In the genomic region with DNA sequence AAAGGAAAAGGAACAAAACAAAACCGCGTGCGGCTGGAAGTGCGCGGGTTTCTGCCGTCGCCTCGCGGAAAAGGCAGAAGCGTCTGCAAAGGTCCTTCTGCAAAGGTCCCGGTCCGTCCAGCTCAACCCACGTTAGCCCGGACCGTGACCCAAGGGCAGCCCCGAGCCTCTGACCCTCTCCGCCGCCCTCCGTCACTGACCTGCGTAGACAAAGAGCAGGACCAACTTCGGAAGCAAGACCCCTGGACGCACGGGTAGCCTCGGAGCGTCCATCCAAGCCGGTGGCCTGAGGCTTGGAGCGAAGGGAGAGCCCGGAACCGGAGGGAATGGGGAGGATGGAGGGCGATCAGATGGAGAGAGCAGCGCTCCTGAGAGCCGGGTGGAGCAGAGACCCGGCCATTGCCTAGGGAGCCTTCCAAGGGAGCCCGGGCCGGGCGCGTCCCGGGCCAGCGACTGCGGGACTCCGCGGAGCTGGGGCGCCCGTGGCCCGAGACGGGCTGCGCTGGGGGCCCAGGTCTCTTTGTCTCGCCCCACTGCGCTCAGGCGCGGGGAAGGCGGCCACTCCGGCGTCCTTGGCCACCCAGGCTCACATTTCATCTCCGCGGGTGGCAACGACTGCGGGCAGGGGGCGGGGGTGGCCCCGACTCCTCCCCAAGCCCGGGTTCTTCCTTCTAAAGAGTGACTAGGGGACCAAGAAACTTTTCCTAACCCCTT, we compare ENCODE assay signal across 9 cellular contexts. TPM values are rescaled to one million over a fixed set of nuclear protein-coding genes. Genes with fewer than 3 reads are reported as not detected.
A peak's percentile ranks its signal among the peaks of the same experiment; 100 is the strongest.
DNase-seq lines count a peak whose midpoint lies in the region; ATAC-seq and TF ChIP-seq lines count a peak whose summit lies in the region.
"Had no signal": no experiment of that assay in that cellular context is flagged by ENCODE, and none has a peak within 500 bp of the region (broad histone marks: within the 10 kb centered on the region; RNA-seq: fewer than 3 reads in every experiment).

A gene (minus strand): TSS at position 619 of the 714 bp plus-strand sequence. CDS start 346 bp downstream, at position 273.

- DNase-seq in IMR-90 (no peak), colonic mucosa (no peak), kidney epithelial cell (ENCODE audit: low read depth) (no peak), epidermal melanocyte (ENCODE audit: insufficient read length, low spot score) (no peak), HuH-7 (ENCODE audit: low spot score) (no peak)
- DNase-seq: activated CD8-positive, alpha-beta T cell treated with anti-CD3 and anti-CD28 coated beads, Interleukin-2, amount 10 ng/mL, durations not matched to agents 7 days and 5 days had no signal

- H3K4me3 ChIP-seq in IMR-90 (ENCODE audit: insufficient read depth, low read depth, low read length) (no peak within 1 kb of the TSS; the same call in 1 of the 2 replicates), colonic mucosa (peak within 1 kb of the TSS; percentile 19), kidney epithelial cell (ENCODE audit: low read depth, low read length) (peak within 1 kb of the TSS; percentile 60), skin epidermis (peak within 1 kb of the TSS; percentile 30 to 58 (median 43))

- H3K18ac ChIP-seq in IMR-90 (ENCODE audit: low read depth, low read length): no peak within 1 kb of the TSS

- H3K4me2 ChIP-seq in IMR-90 (ENCODE audit: low read depth, low read length): peak within 1 kb of the TSS; percentile 67; the same call in 1 of the 2 replicates

- 3% methylated on average over 28 of the region's 61 CpGs; no CpG with 5 or more reads in 1 of the 2 experiments for WGBS in IMR-90 (ENCODE audit: extremely low coverage in 2 of 2, insufficient read length in 1 of 2), 2 experiments

- H3K27me3 Mint-ChIP-seq in activated T-helper 17 cell treated with anti-CD3 and anti-CD28 coated beads, Interleukin-2, amount 50 U/mL, for 72 hours: peaks cover 15% of the 10 kb centered on the region

- no peaks in the 10 kb centered on the region for H3K36me3 Mint-ChIP-seq in activated T-helper 17 cell treated with anti-CD3 and anti-CD28 coated beads, Interleukin-2, amount 50 U/mL, for 72 hours (ENCODE audit: low read depth)

- H3K27me3 ChIP-seq in IMR-90 (ENCODE audit: control insufficient read depth, insufficient read depth, low read length) (peaks cover 8% of the 10 kb centered on the region), colonic mucosa (peaks cover 4% of the 10 kb centered on the region), kidney epithelial cell (ENCODE audit: control insufficient read depth, insufficient read depth, low read length) (no peaks in the 10 kb centered on the region)

- H3K4me1 Mint-ChIP-seq in activated T-helper 17 cell treated with anti-CD3 and anti-CD28 coated beads, Interleukin-2, amount 50 U/mL, for 72 hours: no peaks in the 10 kb centered on the region

- H3K14ac ChIP-seq in IMR-90 (replicated peaks; ENCODE audit: low read depth, low read length): no peak within 1 kb of the TSS

- H4K20me1 ChIP-seq in IMR-90 (ENCODE audit: insufficient read depth, low read length): no peaks in the 10 kb centered on the region

- no peak for TF ChIP-seq CTCF in IMR-90 (conservative IDR thresholded peaks at IDR 0.05; ENCODE audit: low read depth, low read length)
- no peak for TF ChIP-seq CTCF in colonic mucosa (IDR thresholded peaks at IDR 0.05)
- no peak for TF ChIP-seq CTCF in kidney epithelial cell (IDR thresholded peaks at IDR 0.05; ENCODE audit: insufficient read depth, low read length, poor library complexity, severe bottlenecking)

- H2AFZ ChIP-seq in IMR-90 (replicated peaks; ENCODE audit: low read length, poor library complexity): peak within 1 kb of the TSS; percentile 73

- dilution Hi-C loops in IMR-90 (cut with HindIII; ENCODE audit: low sequenced_read_pairs, unreplicated experiment): no loop called here

- H4K5ac ChIP-seq in IMR-90 (ENCODE audit: low read depth, low read length): no peak within 1 kb of the TSS

- H2BK15ac ChIP-seq in IMR-90 (ENCODE audit: low read depth, low read length): no peak within 1 kb of the TSS

- TF ChIP-seq RAD21 in IMR-90 (IDR thresholded peaks at IDR 0.05; ENCODE audit: low read length): no peak

- no TSS peak for BruUV-seq in IMR-90 (replicated peaks; lab: Mats Ljungman, UMichigan)

- no peak within 1 kb of the TSS for H3K4ac ChIP-seq in IMR-90 (ENCODE audit: low read depth, low read length)

- no peaks in the 10 kb centered on the region for H3K9me1 ChIP-seq in IMR-90 (ENCODE audit: insufficient read depth, low read length)

- no peaks in the 10 kb centered on the region for H3K79me1 ChIP-seq in IMR-90 (ENCODE audit: low read depth in 1 of 2, low read length in 2 of 2)

- CTCF ChIA-PET in IMR-90 (lab: Yijun Ruan, JAX): no interaction called here

- no peaks in the 10 kb centered on the region for H3K36me3 ChIP-seq in IMR-90 (ENCODE audit: control insufficient read depth, insufficient read depth, low read length)
- H3K36me3 ChIP-seq in colonic mucosa: no peaks in the 10 kb centered on the region
- H3K36me3 ChIP-seq in kidney epithelial cell (ENCODE audit: control insufficient read depth, insufficient read depth, low read length): no peaks in the 10 kb centered on the region

- no peak within 1 kb of the TSS for H2BK20ac ChIP-seq in IMR-90 (ENCODE audit: low read depth, low read length)

- H2AK5ac ChIP-seq in IMR-90 (ENCODE audit: low read depth, low read length): no peak within 1 kb of the TSS

- H3K9me3 ChIP-seq in IMR-90 (ENCODE audit: control insufficient read depth, insufficient read depth, low read length) (no peaks in the 10 kb centered on the region; the same call in 1 of the 2 replicates), colonic mucosa (no peaks in the 10 kb centered on the region)

- in situ Hi-C loops in IMR-90 (cut with MboI; ENCODE audit: low sequenced_read_pairs): no loop called here

- intact Hi-C loops in IMR-90 (cut with micrococcal nuclease) (no loop called here), colonic mucosa (cut with DNase I) (no loop called here)

- H3K27ac ChIP-seq in IMR-90 (ENCODE audit: insufficient read depth, low read length) (no peak within 1 kb of the TSS), colonic mucosa (no peak within 1 kb of the TSS), skin epidermis (peak within 1 kb of the TSS in 20 of 21 experiments; percentile 29 to 87 (median 70))

- no peak within 1 kb of the TSS for H3K27ac Mint-ChIP-seq in activated T-helper 17 cell treated with anti-CD3 and anti-CD28 coated beads, Interleukin-2, amount 50 U/mL, for 72 hours
- H3K27ac Mint-ChIP-seq: activated CD8-positive, alpha-beta T cell treated with anti-CD3 and anti-CD28 coated beads, Interleukin-2, amount 10 ng/mL, durations not matched to agents 7 days and 5 days had no signal

- H3K56ac ChIP-seq in IMR-90 (ENCODE audit: extremely low read depth, insufficient read depth, low read length): no peak within 1 kb of the TSS

- TF ChIP-seq POLR2A in IMR-90 (IDR thresholded peaks at IDR 0.05; ENCODE audit: low read depth, low read length): no peak

- peaks cover 6% of the 10 kb centered on the region for H3K9me3 Mint-ChIP-seq in activated T-helper 17 cell treated with anti-CD3 and anti-CD28 coated beads, Interleukin-2, amount 50 U/mL, for 72 hours

- no peak within 1 kb of the TSS for H4K91ac ChIP-seq in IMR-90 (ENCODE audit: insufficient read depth, low read depth, low read length)

- ATAC-seq in IMR-90 (ENCODE audit: low read depth): no peak; the same call in 1 of the 2 replicates
- ATAC-seq in activated T-helper 17 cell treated with anti-CD3 and anti-CD28 coated beads, Interleukin-2, amount 50 U/mL, for 72 hours (replicated peaks): no peak
- ATAC-seq in GM19467 (IDR thresholded peaks at IDR 0.05; ENCODE audit: unreplicated experiment): no peak
- ATAC-seq: activated CD8-positive, alpha-beta T cell treated with anti-CD3 and anti-CD28 coated beads, Interleukin-2, amount 10 ng/mL, durations not matched to agents 7 days and 5 days had no signal

- no peak within 1 kb of the TSS for H3K9ac ChIP-seq in IMR-90 (ENCODE audit: low read depth, low read length)
- no peak within 1 kb of the TSS for H3K9ac ChIP-seq in colonic mucosa (ENCODE audit: low read depth in 2 of 2, low read length in 2 of 2)

- H3K4me1 ChIP-seq in IMR-90 (ENCODE audit: control insufficient read depth, insufficient read depth, low read length) (no peaks in the 10 kb centered on the region), colonic mucosa (no peaks in the 10 kb centered on the region)

- no peak within 1 kb of the TSS for H4K8ac ChIP-seq in IMR-90 (ENCODE audit: low read depth in 2 of 2, low read length in 2 of 2)

- no peak within 1 kb of the TSS for H2BK120ac ChIP-seq in IMR-90 (ENCODE audit: low read depth, low read length)

- no peak within 1 kb of the TSS for H2AK9ac ChIP-seq in IMR-90 (replicated peaks; ENCODE audit: low read depth, low read length, poor library complexity)

- POLR2A ChIA-PET in IMR-90 (lab: Charles Lee; ENCODE audit: unreplicated experiment): no interaction called here

- H3K23ac ChIP-seq in IMR-90 (ENCODE audit: low read depth, low read length): no peak within 1 kb of the TSS

- no peak within 1 kb of the TSS for H2BK5ac ChIP-seq in IMR-90 (ENCODE audit: low read depth, low read length, poor library complexity, severe bottlenecking)

- H3K4me3 Mint-ChIP-seq in activated T-helper 17 cell treated with anti-CD3 and anti-CD28 coated beads, Interleukin-2, amount 50 U/mL, for 72 hours: no peak within 1 kb of the TSS
- H3K4me3 Mint-ChIP-seq: activated CD8-positive, alpha-beta T cell treated with anti-CD3 and anti-CD28 coated beads, Interleukin-2, amount 10 ng/mL, durations not matched to agents 7 days and 5 days had no signal

TF ChIP-seq in IMR-90, 13 proteins besides CTCF, POLR2A, EP300 and RAD21 (continues in another document):
- TF ChIP-seq MAZ (IDR thresholded peaks at IDR 0.05; ENCODE audit: borderline replicate concordance, low read depth, low read length): no peak
- no peak for TF ChIP-seq NFE2L2 (IDR thresholded peaks at IDR 0.05; ENCODE audit: low read depth, low read length)
- TF ChIP-seq BHLHE40 (IDR thresholded peaks at IDR 0.05; ENCODE audit: low read depth, low read length): no peak
- TF ChIP-seq MXI1 (IDR thresholded peaks at IDR 0.05; ENCODE audit: borderline replicate concordance, low read depth, low read length): no peak
- no peak for TF ChIP-seq CEBPB (IDR thresholded peaks at IDR 0.05; ENCODE audit: low read depth, low read length)
- no peak for TF ChIP-seq MAFK (IDR thresholded peaks at IDR 0.05; ENCODE audit: low read depth, low read length)

RNA-seq across cellular contexts. Expression of the gene that starts here (rescaled TPM):
- total RNA-seq in IMR-90 (2012; rRNA removed): not detected in 2 replicates
- polyA plus RNA-seq in IMR-90 (2012; rRNA removed): not detected in 2 replicates
- not detected in 2 replicates for polyA plus RNA-seq in IMR-90 (2012; cell fraction: cytosol; rRNA removed)
- polyA plus RNA-seq in IMR-90 (2012; cell fraction: nucleus; rRNA removed; ENCODE audit: low replicate concordance): not detected in 2 replicates
- total RNA-seq in colonic mucosa: 1 to 10 TPM; 1.6 to 5.5 TPM
- 6.2 and 6.4 TPM in 2 replicates for total RNA-seq in kidney epithelial cell
- not detected for total RNA-seq in activated T-helper 17 cell treated with anti-CD3 and anti-CD28 coated beads, Interleukin-2, amount 50 U/mL, for 72 hours
- total RNA-seq: activated CD8-positive, alpha-beta T cell treated with anti-CD3 and anti-CD28 coated beads, Interleukin-2, amount 10 ng/mL, durations not matched to agents 7 days and 5 days had no signal

Comparison
In these comparisons a context has a peak if more than half of its experiments do, and no peak if none do; other contexts are left out.
1. H3K27ac ChIP-seq: peak in skin epidermis (20 of 21); none in IMR-90 (single experiment) and colonic mucosa (single experiment).